ENCODE assay signal across 8 cellular contexts in the genomic region with DNA sequence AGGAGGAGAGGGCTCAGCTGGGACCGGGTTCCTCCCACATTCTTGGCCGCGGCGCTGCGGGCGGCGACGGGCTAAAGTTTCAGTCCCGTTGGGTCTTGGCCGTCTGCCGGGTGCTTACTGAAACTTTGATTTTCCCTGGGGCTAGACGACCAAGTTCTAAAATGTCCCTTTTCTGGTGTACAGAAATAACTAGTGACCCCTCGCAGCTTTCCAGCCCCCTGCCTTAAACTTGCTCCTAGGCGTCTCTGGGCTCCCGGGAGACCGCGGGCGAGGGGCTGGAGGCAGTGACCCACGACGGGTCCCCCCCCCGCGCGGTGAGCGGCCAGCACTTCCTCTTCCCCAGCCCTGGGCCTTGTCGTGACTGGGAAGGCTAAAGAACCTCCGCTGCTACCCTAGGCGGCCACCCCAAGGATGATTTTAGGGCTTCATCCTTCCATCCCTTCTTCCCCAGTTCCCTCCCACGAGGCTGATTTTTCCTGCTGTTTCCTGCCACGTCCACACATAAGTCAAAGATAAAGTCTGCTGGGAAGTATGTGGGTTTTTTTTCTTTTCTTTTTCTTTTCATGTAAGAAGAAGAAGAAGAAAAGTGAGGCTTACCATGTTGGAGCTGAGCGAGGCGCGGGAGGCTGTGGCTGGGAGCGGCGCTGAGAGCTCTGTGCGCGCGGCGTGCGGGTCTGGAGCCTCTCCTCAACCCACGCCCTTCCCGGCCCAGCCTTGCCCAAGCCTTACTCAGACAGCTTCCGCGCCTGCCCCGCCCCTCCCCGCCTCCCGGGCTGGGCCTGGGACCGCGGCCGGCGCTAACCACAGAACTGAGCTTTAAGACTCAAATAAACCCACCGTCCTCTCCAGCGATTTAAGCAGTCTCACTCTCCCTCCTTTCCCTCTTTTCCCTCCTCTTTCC. TPM values are rescaled to one million over a fixed set of nuclear protein-coding genes. Genes with fewer than 3 reads are reported as not detected.
DNase-seq lines count a peak whose midpoint lies in the region; ATAC-seq, FAIRE-seq and TF ChIP-seq lines count a peak whose summit lies in the region.

Gene S100A11, minus strand, starts transcription at position 689 of the 901 bp plus-strand sequence. Its CDS starts 89 bp downstream, at position 600.

- FAIRE-seq in astrocyte (lab: Jason Lieb, UNC), result no peak

- H2AFZ ChIP-seq in IMR-90 (replicated peaks; ENCODE audit: low read length, poor library complexity) (peak within 1 kb of the TSS; percentile 78), astrocyte (ENCODE audit: low read depth, low read length) (peak within 1 kb of the TSS; percentile 65)

- H3K27me3 ChIP-seq in AG04450 (ENCODE audit: control insufficient read depth, insufficient read depth, low read length) (peaks cover 12% of the 10 kb centered on the region), IMR-90 (ENCODE audit: control insufficient read depth, insufficient read depth, low read length) (peaks cover 16% of the 10 kb centered on the region), astrocyte (ENCODE audit: insufficient read depth, low read length) (peaks cover 18% of the 10 kb centered on the region)

- DNase-seq in AG04450 (ENCODE audit: low read depth, low spot score) (peak; percentile 55), GM19238 (ENCODE audit: insufficient read length, low spot score) (peak; percentile 47), IMR-90 (peak; percentile 82), T-helper 9 cell (peak; percentile 67), astrocyte (ENCODE audit: low read depth) (peak; percentile 76), hepatic stellate cell (ENCODE audit: low spot score) (peak; percentile 81), sciatic nerve (ENCODE audit: low spot score) (peak; percentile 95), NCI-H128 (lab: John Stamatoyannopoulos, UW; ENCODE audit: unreplicated experiment) (no peak)

- in situ Hi-C loops in IMR-90 (cut with MboI; ENCODE audit: low sequenced_read_pairs), result no loop called here

- TSS peak; percentile 59 for BruUV-seq in IMR-90 (replicated peaks; lab: Mats Ljungman, UMichigan)

- no peak for TF ChIP-seq CTCF in AG04450 (IDR thresholded peaks at IDR 0.05; ENCODE audit: low read depth, low read length)
- TF ChIP-seq CTCF in IMR-90 (conservative IDR thresholded peaks at IDR 0.05; ENCODE audit: low read depth, low read length), result no peak
- TF ChIP-seq CTCF in astrocyte (IDR thresholded peaks at IDR 0.05; ENCODE audit: insufficient read depth, low read depth, low read length), result no peak

- H3K9me3 ChIP-seq in AG04450 (ENCODE audit: control insufficient read depth, insufficient read depth, low read length) (no peaks in the 10 kb centered on the region), IMR-90 (ENCODE audit: control insufficient read depth, insufficient read depth, low read length) (no peaks in the 10 kb centered on the region), astrocyte (ENCODE audit: insufficient read depth, low read depth, low read length) (no peaks in the 10 kb centered on the region)

- peaks cover 3% of the 10 kb centered on the region; the same call in 1 of the 2 replicates for H3K9me1 ChIP-seq in IMR-90 (ENCODE audit: insufficient read depth, low read length)

- ATAC-seq in IMR-90 (ENCODE audit: low read depth), result peak; percentile 95
- peak; percentile 97 for ATAC-seq in sciatic nerve

- H3K14ac ChIP-seq in IMR-90 (replicated peaks; ENCODE audit: low read depth, low read length), result peak within 1 kb of the TSS; percentile 99

- peak within 1 kb of the TSS; percentile 98 for H2AK9ac ChIP-seq in IMR-90 (replicated peaks; ENCODE audit: low read depth, low read length, poor library complexity)

- peak within 1 kb of the TSS; percentile 100 for H3K4me3 Mint-ChIP-seq in astrocyte (ENCODE audit: unreplicated experiment)

- H3K4me2 ChIP-seq in IMR-90 (ENCODE audit: low read depth, low read length) (peak within 1 kb of the TSS; percentile 96), astrocyte (ENCODE audit: low read length) (peak within 1 kb of the TSS; percentile 85)

- peak within 1 kb of the TSS; percentile 99 for H3K56ac ChIP-seq in IMR-90 (ENCODE audit: extremely low read depth, insufficient read depth, low read length)

- H3K27ac Mint-ChIP-seq in astrocyte (ENCODE audit: unreplicated experiment), result peak within 1 kb of the TSS; percentile 100

- H4K20me1 ChIP-seq in IMR-90 (ENCODE audit: insufficient read depth, low read length) (peaks cover 27% of the 10 kb centered on the region), astrocyte (ENCODE audit: insufficient read depth, low read length) (peaks cover 43% of the 10 kb centered on the region)

- H3K23ac ChIP-seq in IMR-90 (ENCODE audit: low read depth, low read length), result peak within 1 kb of the TSS; percentile 91

- POLR2A ChIA-PET in AG04450 (lab: Yijun Ruan, JAX) (interaction anchor here (1.4 to 2.2 kb wide), 2 partner anchors 12 to 128 kb away, joined by 7 to 21 read pairs; partner anchors contain the start of gene THEM4), IMR-90 (lab: Charles Lee; ENCODE audit: unreplicated experiment) (interaction anchor here (0.6 to 1.3 kb wide), 3 partner anchors 12 to 941 kb away, joined by 3 to 7 read pairs (median 6); no protein-coding TSS in a partner anchor)

- peaks cover 23% of the 10 kb centered on the region for H3K4me1 Mint-ChIP-seq in astrocyte (ENCODE audit: low read depth, unreplicated experiment)

- peaks cover 19% of the 10 kb centered on the region for H3K36me3 ChIP-seq in IMR-90 (ENCODE audit: control insufficient read depth, insufficient read depth, low read length)
- peaks cover 23% of the 10 kb centered on the region for H3K36me3 ChIP-seq in astrocyte (ENCODE audit: insufficient read depth, low read length)

- H2BK20ac ChIP-seq in IMR-90 (ENCODE audit: low read depth, low read length), result no peak within 1 kb of the TSS

- intact Hi-C loops in IMR-90 (cut with micrococcal nuclease), result no loop called here
- intact Hi-C loops in sciatic nerve (cut with DNase I), result no loop called here

- peaks cover 20 to 33% of the 10 kb centered on the region in 2 experiments for H3K79me1 ChIP-seq in IMR-90 (ENCODE audit: low read depth in 1 of 2, low read length in 2 of 2)

- no peak for TF ChIP-seq RAD21 in IMR-90 (IDR thresholded peaks at IDR 0.05; ENCODE audit: low read length)

- H3K36me3 Mint-ChIP-seq in astrocyte (ENCODE audit: low read depth, unreplicated experiment), result peaks cover 21% of the 10 kb centered on the region

- no peaks in the 10 kb centered on the region for H3K27me3 Mint-ChIP-seq in astrocyte (ENCODE audit: low read depth, unreplicated experiment)

- no peak within 1 kb of the TSS; the same call in 2 of the 3 replicates for H2BK15ac ChIP-seq in IMR-90 (ENCODE audit: low read depth, low read length)

- WGBS in IMR-90 (ENCODE audit: extremely low coverage in 2 of 2, insufficient read length in 1 of 2), 2 experiments, result 0% methylated on average over 22 of the region's 52 CpGs; no CpG with 5 or more reads in 1 of the 2 experiments

- H3K4me3 ChIP-seq in AG04450 (ENCODE audit: low read depth, low read length) (peak within 1 kb of the TSS; percentile 74), IMR-90 (ENCODE audit: insufficient read depth, low read depth, low read length) (peak within 1 kb of the TSS; percentile 77), astrocyte (ENCODE audit: insufficient read depth, low read depth, low read length) (peak within 1 kb of the TSS; percentile 96)

- peaks cover 5% of the 10 kb centered on the region for H3K4me1 ChIP-seq in IMR-90 (ENCODE audit: control insufficient read depth, insufficient read depth, low read length)
- peaks cover 19% of the 10 kb centered on the region for H3K4me1 ChIP-seq in astrocyte (ENCODE audit: insufficient read depth, low read length)

- dilution Hi-C loops in IMR-90 (cut with HindIII; ENCODE audit: low sequenced_read_pairs, unreplicated experiment), result no loop called here

- H4K5ac ChIP-seq in IMR-90 (ENCODE audit: low read depth, low read length), result peak within 1 kb of the TSS; percentile 76

- H3K27ac ChIP-seq in AG04450 (ENCODE audit: low read depth, low read length) (peak within 1 kb of the TSS; percentile 89), IMR-90 (ENCODE audit: insufficient read depth, low read length) (peak within 1 kb of the TSS; percentile 97), astrocyte (ENCODE audit: low read depth, low read length) (peak within 1 kb of the TSS; percentile 94)

- peaks cover 5% of the 10 kb centered on the region for H3K9me3 Mint-ChIP-seq in astrocyte (ENCODE audit: unreplicated experiment)

- H3K79me2 ChIP-seq in astrocyte (ENCODE audit: insufficient read depth, low read length), result peaks cover 40% of the 10 kb centered on the region

- H2AK5ac ChIP-seq in IMR-90 (ENCODE audit: low read depth, low read length), result peak within 1 kb of the TSS; percentile 93

- CTCF ChIA-PET in AG04450 (lab: Charles Lee), result interaction anchor here (1.1 to 2.0 kb wide), 4 partner anchors 10 to 23 kb away, joined by 4 to 7 read pairs (median 5); no protein-coding TSS in a partner anchor
- CTCF ChIA-PET in IMR-90 (lab: Yijun Ruan, JAX), result interaction anchor here (0.6 to 1.1 kb wide), 4 partner anchors 10 to 885 kb away, joined by 3 to 4 read pairs (median 4); no protein-coding TSS in a partner anchor

- peak within 1 kb of the TSS; percentile 90 for H2BK5ac ChIP-seq in IMR-90 (ENCODE audit: low read depth, low read length, poor library complexity, severe bottlenecking)

- peak within 1 kb of the TSS; percentile 98 for H3K4ac ChIP-seq in IMR-90 (ENCODE audit: low read depth, low read length)

- peak; percentile 98 for TF ChIP-seq POLR2A in IMR-90 (IDR thresholded peaks at IDR 0.05; ENCODE audit: low read depth, low read length)

- H3K9ac ChIP-seq in IMR-90 (ENCODE audit: low read depth, low read length) (peak within 1 kb of the TSS; percentile 98), astrocyte (ENCODE audit: low read length) (peak within 1 kb of the TSS; percentile 99)

- peak within 1 kb of the TSS; percentile 95 to 98 for H4K8ac ChIP-seq in IMR-90 (ENCODE audit: low read depth in 2 of 2, low read length in 2 of 2)

- H2BK120ac ChIP-seq in IMR-90 (ENCODE audit: low read depth, low read length), result peak within 1 kb of the TSS; percentile 49

- peak within 1 kb of the TSS; percentile 95 for H4K91ac ChIP-seq in IMR-90 (ENCODE audit: insufficient read depth, low read depth, low read length)

- H3K18ac ChIP-seq in IMR-90 (ENCODE audit: low read depth, low read length), result peak within 1 kb of the TSS; percentile 68

TF ChIP-seq in IMR-90, 13 proteins besides CTCF, POLR2A, EP300 and RAD21 (continues in another document):
- TF ChIP-seq MAZ (IDR thresholded peaks at IDR 0.05; ENCODE audit: borderline replicate concordance, low read depth, low read length) (peak; percentile 74; the same call in 1 of the 2 replicates), MAFK (IDR thresholded peaks at IDR 0.05; ENCODE audit: low read depth, low read length) (no peak), NFE2L2 (IDR thresholded peaks at IDR 0.05; ENCODE audit: low read depth, low read length) (no peak), FOS (IDR thresholded peaks at IDR 0.05; ENCODE audit: low read depth, low read length) (no peak), RCOR1 (IDR thresholded peaks at IDR 0.05; ENCODE audit: insufficient replicate concordance, low read length) (no peak)

RNA-seq across cellular contexts. Expression of gene S100A11, which starts in this region (rescaled TPM):
- polyA plus RNA-seq in AG04450 (2011; rRNA removed), result 693 and 1,000 TPM in 2 replicates
- polyA minus RNA-seq in AG04450 (2011; rRNA and poly(A)+ RNA removed), result 473 and 578 TPM in 2 replicates
- 117 and 167 TPM in 2 replicates for total RNA-seq in IMR-90 (2012; rRNA removed)
- polyA plus RNA-seq in IMR-90 (2012; rRNA removed), result 1,354 and 1,402 TPM in 2 replicates
- 1,239 and 1,683 TPM in 2 replicates for polyA plus RNA-seq in IMR-90 (2012; cell fraction: cytosol; rRNA removed)
- 148 and 260 TPM in 2 replicates for polyA plus RNA-seq in IMR-90 (2012; cell fraction: nucleus; rRNA removed; ENCODE audit: low replicate concordance)
- 1,415 and 1,482 TPM in 2 replicates for total RNA-seq in astrocyte
- 231 TPM for total RNA-seq in sciatic nerve
